ENCODE assay signal across 26 cellular contexts in genomic region chr7:50564630-50565558, GRCh38. TPM values are rescaled to one million over a fixed set of nuclear protein-coding genes. Genes with fewer than 3 reads are reported as not detected.
DNase-seq lines count a peak whose midpoint lies in the region; ATAC-seq, FAIRE-seq and TF ChIP-seq lines count a peak whose summit lies in the region.
"Had no signal": no experiment of that assay in that cellular context is flagged by ENCODE, and none has a peak within 500 bp of the region (broad histone marks: within the 10 kb centered on the region; RNA-seq: fewer than 3 reads in every experiment).

Gene DDC, minus strand, starts transcription at chr7:50565405. Its CDS starts 21,320 bp downstream, at chr7:50544085.

- H3K36me3 Mint-ChIP-seq in glutamatergic neuron (ENCODE audit: unreplicated experiment): no peaks in the 10 kb centered on the region

- TF ChIP-seq CTCF in glutamatergic neuron (IDR thresholded peaks at IDR 0.05; ENCODE audit: partially characterized antibody, unreplicated experiment): no peak

- H3K27me3 ChIP-seq in mucosa of rectum (ENCODE audit: control insufficient read depth in 2 of 2, insufficient read depth in 2 of 2, low read length in 2 of 2): no peaks in the 10 kb centered on the region

- H3K27ac Mint-ChIP-seq in glutamatergic neuron (ENCODE audit: unreplicated experiment): peak within 1 kb of the TSS; percentile 3
- H3K27ac Mint-ChIP-seq: HFFc6 had no signal

- peaks cover 4% of the 10 kb centered on the region for H3K27me3 Mint-ChIP-seq in glutamatergic neuron (ENCODE audit: unreplicated experiment)

- DNase-seq in Right ventricle myocardium inferior (ENCODE audit: missing footprints) (no peak), left ventricle myocardium superior (no peak), glutamatergic neuron (no peak), HTR-8/SVneo (ENCODE audit: insufficient read length, low spot score) (no peak), NAMALWA (ENCODE audit: low spot score) (no peak), T-helper 2 cell (no peak)
- DNase-seq: activated CD8-positive, alpha-beta memory T cell treated with anti-CD3 and anti-CD28 coated beads, Interleukin-2, amount 50 U/mL, for 48 hours; activated gamma-delta T cell treated with Interleukin-2 at 50 U/mL for 16 hours; amygdala; effector CD4-positive, alpha-beta T cell; HFFc6; NCI-H1694; NCI-H2171 treated with DMSO at 0.1 percent for 48 hours; NCI-H748 treated with DMSO at 0.1 percent for 48 hours; OCI-M1; SHP77 treated with DMSO at 0.1 percent for 48 hours; stimulated activated CD4-positive, alpha-beta T cell treated with anti-CD3 and anti-CD28 coated beads, Interleukin-15, amount 100 ng/mL, for 24 hours had no signal

- no peaks in the 10 kb centered on the region for H3K9me3 ChIP-seq in mucosa of rectum (ENCODE audit: control insufficient read depth in 2 of 2, low read length in 2 of 2)
- H3K9me3 ChIP-seq: esophagus muscularis mucosa, gastroesophageal sphincter had no signal

- no peak within 1 kb of the TSS for H3K4me3 Mint-ChIP-seq in glutamatergic neuron (ENCODE audit: unreplicated experiment)
- H3K4me3 Mint-ChIP-seq: central memory CD8-positive, alpha-beta T cell; HFFc6 had no signal

- peak within 1 kb of the TSS in 1 of 2 donors; percentile 15 for H3K9ac ChIP-seq in mucosa of rectum (ENCODE audit: low read depth in 1 of 2, low read length in 2 of 2)

- peaks cover 9% of the 10 kb centered on the region for H3K4me1 Mint-ChIP-seq in glutamatergic neuron (ENCODE audit: low read depth, unreplicated experiment)
- H3K4me1 Mint-ChIP-seq: central memory CD8-positive, alpha-beta T cell had no signal

- ATAC-seq in Right ventricle myocardium inferior (peak; percentile 16), left ventricle myocardium superior (no peak), GM21423 (IDR thresholded peaks at IDR 0.05; ENCODE audit: unreplicated experiment) (no peak)
- ATAC-seq: gastroesophageal sphincter had no signal

- peaks cover 11 to 19% of the 10 kb centered on the region in 2 donors for H3K4me1 ChIP-seq in mucosa of rectum (ENCODE audit: control insufficient read depth in 2 of 2, insufficient read depth in 2 of 2, low read length in 2 of 2)
- H3K4me1 ChIP-seq: esophagus muscularis mucosa, gastroesophageal sphincter had no signal

- peak within 1 kb of the TSS; percentile 46 to 79 for H3K4me3 ChIP-seq in mucosa of rectum (ENCODE audit: low read length in 2 of 2)
- H3K4me3 ChIP-seq: esophagus muscularis mucosa, gastroesophageal sphincter had no signal

- H3K9me3 Mint-ChIP-seq in glutamatergic neuron (ENCODE audit: unreplicated experiment): no peaks in the 10 kb centered on the region
- H3K9me3 Mint-ChIP-seq: central memory CD8-positive, alpha-beta T cell; HFFc6 had no signal

- H3K27ac ChIP-seq in mucosa of rectum (ENCODE audit: low read depth in 2 of 2, low read length in 2 of 2): peak within 1 kb of the TSS; percentile 19 to 46
- H3K27ac ChIP-seq: esophagus muscularis mucosa, gastroesophageal sphincter had no signal

- intact Hi-C loops in Right ventricle myocardium inferior (cut with DNase I) (no loop called here), left ventricle myocardium superior (cut with micrococcal nuclease) (no loop called here)

- no peak for FAIRE-seq in HTR-8/SVneo (lab: Jason Lieb, UNC)
- FAIRE-seq: D721Med had no signal

- no peaks in the 10 kb centered on the region for H3K36me3 ChIP-seq in mucosa of rectum (ENCODE audit: control insufficient read depth in 2 of 2, insufficient read depth in 2 of 2, low read length in 2 of 2)
- H3K36me3 ChIP-seq: esophagus muscularis mucosa, gastroesophageal sphincter had no signal

RNA-seq across cellular contexts. Expression of gene DDC, which starts in this region (rescaled TPM):
- total RNA-seq in Right ventricle myocardium inferior (not detected), left ventricle myocardium superior (not detected), glutamatergic neuron (ENCODE audit: unreplicated experiment) (3.8 TPM)
- total RNA-seq: A172; esophagus muscularis mucosa; gastroesophageal sphincter; HFFc6; mononuclear cell; T-helper 1 cell treated with Interleukin-12 subunit alpha and Interleukin-12 subunit beta and Interleukin-4 antibody, amounts not matched to agents 30 ng/mL and 1 ng/mL, for 36 hours had no signal

Comparison
In these comparisons a context has a peak if more than half of its experiments do, and no peak if none do; other contexts are left out.
1. Peak in ATAC-seq in Right ventricle myocardium inferior; RNA of the gene not detected or under 1 TPM.